In genomic region chr12:69556383-69556782, GRCh38 we compare ENCODE assay signal across 20 cellular contexts. TPM values are rescaled to one million over a fixed set of nuclear protein-coding genes. Genes with fewer than 3 reads are reported as not detected.
A peak's percentile ranks its signal among the peaks of the same experiment; 100 is the strongest.
DNase-seq lines count a peak whose midpoint lies in the region; ATAC-seq, FAIRE-seq and TF ChIP-seq lines count a peak whose summit lies in the region.
"Had no signal": no experiment of that assay in that cellular context is flagged by ENCODE, and none has a peak within 500 bp of the region (broad histone marks: within the 10 kb centered on the region; RNA-seq: fewer than 3 reads in every experiment).

No MANE protein-coding gene starts in this region.

- no peak for ATAC-seq in PC-3
- ATAC-seq in right lobe of liver = peak; percentile 78 to 88 (median 82)
- ATAC-seq in omental fat pad (ENCODE audit: low FRiP score) = no peak

- H3K4me1 ChIP-seq in PC-3 (ENCODE audit: insufficient read depth, low read length) (peaks cover 33% of the 10 kb centered on the region), right lobe of liver (peaks cover 0 to 23% (median 7%) of the 10 kb centered on the region in 4 donors)
- H3K4me1 ChIP-seq: Peyer's patch had no signal

- DNase-seq in PC-3 = no peak
- peak; percentile 31 to 77 (median 75) for DNase-seq in right lobe of liver
- no peak for DNase-seq in SIG-M5 treated with dmso at 0.1 percent for 504 hours (lab: John Stamatoyannopoulos, UW; ENCODE audit: unreplicated experiment)
- no peak for DNase-seq in activated CD4-positive, alpha-beta T cell treated with anti-CD3 and anti-CD28 coated beads, Interleukin-2, amount 50 U/mL, for 4 hours
- DNase-seq in NCI-H82 (lab: John Stamatoyannopoulos, UW) = no peak
- no peak for DNase-seq in omental fat pad (ENCODE audit: low spot score)
- DNase-seq: Caco-2; CD4-positive, CD25-positive, alpha-beta regulatory T cell; EL; KG1; NCI-H1048; NCI-H1436 treated with DMSO at 0.1 percent for 48 hours; NCI-H2081 treated with DMSO at 0.1 percent for 48 hours; NCI-H510A treated with DMSO at 0.1 percent for 48 hours; Peyer's patch; Right ventricle myocardium superior had no signal

- no peaks in the 10 kb centered on the region for H3K9me2 ChIP-seq in PC-3 (replicated peaks; ENCODE audit: low read length)

- no peak overlapping the region for H3K9ac ChIP-seq in PC-3 (ENCODE audit: low read length)

- H3K27me3 ChIP-seq in PC-3 (ENCODE audit: low read length) (no peaks in the 10 kb centered on the region), right lobe of liver (no peaks in the 10 kb centered on the region)
- H3K27me3 ChIP-seq: Peyer's patch had no signal

- POLR2A ChIA-PET in PC-3 (lab: Charles Lee; ENCODE audit: unreplicated experiment) = no interaction called here

- H3K27ac ChIP-seq in PC-3 (ENCODE audit: low read length) (peak overlapping the region; percentile 58; the same call in 1 of the 2 replicates), right lobe of liver (no peak overlapping the region)
- H3K27ac ChIP-seq: Peyer's patch had no signal

- H4K20me1 ChIP-seq in PC-3 (ENCODE audit: low read length) = no peaks in the 10 kb centered on the region

- 0 out of 2 replicates have a peak overlapping the region, but pooled peaks have one; percentile 64 for H3K4me2 ChIP-seq in PC-3 (ENCODE audit: low read length)

- no TSS peak for BruUV-seq in PC-3 (replicated peaks; lab: Mats Ljungman, UMichigan)

- no peak overlapping the region for H2AFZ ChIP-seq in PC-3 (ENCODE audit: low read length)

- H3K79me2 ChIP-seq in PC-3 (ENCODE audit: low read length) = peaks cover 52% of the 10 kb centered on the region

- H3K36me3 ChIP-seq in PC-3 (ENCODE audit: low read depth, low read length) (no peaks in the 10 kb centered on the region), right lobe of liver (no peaks in the 10 kb centered on the region)
- H3K36me3 ChIP-seq: HAP-1, Peyer's patch had no signal

- no peak for TF ChIP-seq POLR2A in right lobe of liver (IDR thresholded peaks at IDR 0.05)

- H3F3A ChIP-seq in PC-3 (ENCODE audit: low read length, unreplicated experiment) = no peaks in the 10 kb centered on the region

- no peak overlapping the region for H3K4me3 ChIP-seq in PC-3 (ENCODE audit: low read length)
- H3K4me3 ChIP-seq in right lobe of liver = no peak overlapping the region
- H3K4me3 ChIP-seq: HAP-1, Peyer's patch had no signal

- CTCF ChIA-PET in PC-3 (lab: Charles Lee) = interaction anchor here (0.6 kb wide), 1 partner anchor 199 kb away, joined by 5 read pairs; no protein-coding TSS in a partner anchor

- no peaks in the 10 kb centered on the region for H3K9me3 ChIP-seq in PC-3 (ENCODE audit: low read length)
- H3K9me3 ChIP-seq in right lobe of liver = no peaks in the 10 kb centered on the region
- H3K9me3 ChIP-seq: Caco-2, HAP-1, Peyer's patch had no signal

- intact Hi-C loops in PC-3 (cut with micrococcal nuclease) (no loop called here), right lobe of liver (cut with DNase I) (no loop called here)

- peak; percentile 5 for FAIRE-seq in colon (lab: Jason Lieb, UNC)
- FAIRE-seq: GM19239 had no signal

- WGBS in right lobe of liver (ENCODE audit: insufficient coverage, low coverage, low lambda C conversion rate, missing lambda C conversion rate) = 44% methylated on average over 9 of the region's 9 CpGs

- TF ChIP-seq CTCF in PC-3 (conservative IDR thresholded peaks at IDR 0.05; ENCODE audit: low read depth, low read length) = no peak
- no peak for TF ChIP-seq CTCF in right lobe of liver (IDR thresholded peaks at IDR 0.05)
- no peak for TF ChIP-seq CTCF in omental fat pad (IDR thresholded peaks at IDR 0.05)

RNA-seq across cellular contexts. Expression of gene CCT2, which starts 28.9 kb away (rescaled TPM):
- total RNA-seq in PC-3 (2014; rRNA removed) (306 and 345 TPM in 2 replicates), right lobe of liver (10 to 100 TPM; 39.8 to 81.9 (median 54.3) TPM), omental fat pad (100 to 1,000 TPM in 3 of 4 donors, 10 to 100 TPM in 1; 99.5 to 222 (median 129) TPM)

RNA-seq across cellular contexts. Expression of gene LRRC10, which starts 54.3 kb away (rescaled TPM):
- total RNA-seq in PC-3 (2014; rRNA removed) (not detected in 2 replicates), right lobe of liver (not detected), omental fat pad (not detected)
- total RNA-seq: B cell; Caco-2; CD4-positive, CD25-positive, alpha-beta regulatory T cell; Peyer's patch had no signal

Comparison
In these comparisons a context has a peak if more than half of its experiments do, and no peak if none do; other contexts are left out.
1. ATAC-seq: peak in right lobe of liver (4 of 4); none in PC-3 (single experiment) and omental fat pad (single experiment).
2. DNase-seq: peak in right lobe of liver (3 of 3); none in PC-3 (single experiment), SIG-M5 treated with dmso at 0.1 percent for 504 hours (single experiment), activated CD4-positive, alpha-beta T cell treated with anti-CD3 and anti-CD28 coated beads, Interleukin-2, amount 50 U/mL, for 4 hours (0 of 2), NCI-H82 (single experiment) and omental fat pad (single experiment).